ENCODE assay signal across 8 cellular contexts in the genomic region with DNA sequence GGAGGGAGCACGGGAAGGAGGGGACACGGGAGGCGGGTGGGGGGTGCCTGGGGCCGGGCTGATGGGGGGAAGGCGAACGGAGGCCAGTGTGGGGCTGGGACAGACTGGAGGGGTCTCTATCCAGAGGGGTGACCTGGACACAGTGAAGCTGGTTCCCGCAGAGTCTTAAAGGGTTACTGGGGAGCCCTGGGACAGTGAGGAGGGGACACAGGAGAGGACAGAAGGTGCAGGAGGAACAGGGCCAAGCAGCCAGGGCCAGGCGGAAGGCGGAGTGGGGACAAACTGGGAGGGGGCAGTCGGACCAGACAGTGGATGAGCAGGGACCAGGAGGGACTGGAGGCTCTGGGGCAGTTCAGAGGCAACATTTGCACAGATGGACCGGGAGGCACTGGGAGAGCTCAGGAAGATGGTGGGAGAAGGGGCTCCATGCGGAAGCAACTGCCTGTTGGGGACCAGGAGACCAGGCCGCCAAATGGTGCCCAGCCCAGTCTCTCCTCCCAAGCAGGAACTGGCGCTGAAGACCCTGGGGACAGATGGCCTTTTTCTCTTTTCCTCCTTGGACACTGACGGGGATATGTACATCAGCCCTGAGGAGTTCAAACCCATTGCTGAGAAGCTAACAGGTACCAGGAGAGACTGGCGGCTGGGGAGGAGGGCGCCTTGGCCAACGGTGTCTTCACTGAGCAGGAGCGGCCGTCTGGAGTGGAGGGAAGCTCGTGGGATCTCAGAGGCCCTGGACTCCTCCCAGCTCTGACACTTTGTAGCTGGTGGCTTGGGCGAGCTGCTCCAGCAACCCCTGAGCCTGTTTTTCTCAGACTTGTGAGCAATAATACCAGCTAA. TPM values are rescaled to one million over a fixed set of nuclear protein-coding genes. Genes with fewer than 3 reads are reported as not detected.
A peak's percentile ranks its signal among the peaks of the same experiment; 100 is the strongest.
DNase-seq lines count a peak whose midpoint lies in the region; ATAC-seq, FAIRE-seq and TF ChIP-seq lines count a peak whose summit lies in the region.

No MANE protein-coding gene starts in this region.

- no peak overlapping the region for H2BK12ac ChIP-seq in H1 (ENCODE audit: low read depth, low read length)

- no peaks in the 10 kb centered on the region for H3K27me3 ChIP-seq in CD4-positive, alpha-beta memory T cell (ENCODE audit: insufficient read depth, low read length)
- H3K27me3 ChIP-seq in H1 (replicated peaks in 1 of 4; ENCODE audit: control insufficient read depth in 3 of 4, extremely low read depth in 1 of 4, insufficient read depth in 3 of 4, low read length in 3 of 4): peaks cover 0 to 2% (median under 1%) of the 10 kb centered on the region in 4 experiments; a peak in 3 of 7 replicates

- no peaks in the 10 kb centered on the region; the same call in 1 of the 2 replicates for H3K79me1 ChIP-seq in H1 (ENCODE audit: low read depth, low read length)

- no peak overlapping the region for H3K23ac ChIP-seq in H1 (ENCODE audit: insufficient read length)

- H3K36me3 Mint-ChIP-seq in CD4-positive, alpha-beta memory T cell: peaks cover 8 to 11% of the 10 kb centered on the region in 2 donors
- no peaks in the 10 kb centered on the region for H3K36me3 Mint-ChIP-seq in neural crest cell (ENCODE audit: low read depth)

- WGBS in H1 (ENCODE audit: extremely low coverage in 1 of 2, insufficient coverage in 1 of 2, insufficient read length in 1 of 2, insufficient replicate concordance in 2 of 2, low coverage in 1 of 2, low lambda C conversion rate in 2 of 2, missing lambda C conversion rate in 1 of 2), 2 experiments: 73% methylated on average over 16 of the region's 22 CpGs; no CpG with 5 or more reads in 1 of the 2 experiments

- no peak overlapping the region for H3K27ac ChIP-seq in CD4-positive, alpha-beta memory T cell (ENCODE audit: low read depth, low read length)
- H3K27ac ChIP-seq in OCI-LY7 (ENCODE audit: low read depth, low read length, poor library complexity, severe bottlenecking) (no peak overlapping the region), H1 (ENCODE audit: low read depth, low read length) (no peak overlapping the region)

- no peak overlapping the region for H3K4ac ChIP-seq in H1 (replicated peaks; ENCODE audit: insufficient read length, low read depth, low read length)

- intact Hi-C loops in CD4-positive, alpha-beta memory T cell (cut with micrococcal nuclease): no loop called here
- intact Hi-C loops in OCI-LY7 (cut with micrococcal nuclease; ENCODE audit: unreplicated experiment): no loop called here

- CTCF ChIA-PET in CD4-positive, alpha-beta memory T cell (lab: Charles Lee; ENCODE audit: partially characterized antibody): interaction anchor here (1.0 to 13.3 kb wide), 10 partner anchors 9 to 296 kb away, joined by 3 to 218 read pairs (median 6); no protein-coding TSS in a partner anchor
- CTCF ChIA-PET in OCI-LY7 (lab: Charles Lee; ENCODE audit: unreplicated experiment) (interaction anchor here (0.6 to 0.7 kb wide), 2 partner anchors 10 to 561 kb away, joined by 4 to 5 read pairs; no protein-coding TSS in a partner anchor), H1 (lab: Charles Lee; ENCODE audit: partially characterized antibody) (interaction anchor here (0.6 to 8.3 kb wide), 18 partner anchors 10 to 313 kb away, joined by 3 to 83 read pairs (median 4); no protein-coding TSS in a partner anchor)

- H3K18ac ChIP-seq in H1 (ENCODE audit: extremely low read depth, low read length): peak overlapping the region; percentile 83; the same call in 1 of the 2 replicates

- peaks cover 9% of the 10 kb centered on the region; the same call in 1 of the 2 replicates for H3K23me2 ChIP-seq in H1 (ENCODE audit: low read depth, low read length)

- TF ChIP-seq EP300 in H1 (IDR thresholded peaks at IDR 0.05; ENCODE audit: borderline replicate concordance in 1 of 2, low read depth in 2 of 2, low read length in 2 of 2): no peak

- peaks cover 1% of the 10 kb centered on the region for H3K36me3 ChIP-seq in CD4-positive, alpha-beta memory T cell (ENCODE audit: insufficient read depth, low read length)
- H3K36me3 ChIP-seq in OCI-LY7 (ENCODE audit: insufficient read depth, low read length) (no peaks in the 10 kb centered on the region), H1 (ENCODE audit: control insufficient read depth in 2 of 4, insufficient read depth in 4 of 4, low read length in 3 of 4) (peaks cover 0 to 4% (median 2%) of the 10 kb centered on the region in 4 experiments; a peak in 3 of 8 replicates)

- H2BK120ac ChIP-seq in H1 (replicated peaks; ENCODE audit: low read depth, low read length): no peak overlapping the region

- peak overlapping the region in 3 of 4 experiments; percentile 20 to 52 (median 45); a peak in 5 of 7 replicates for H3K9ac ChIP-seq in H1 (replicated peaks in 1 of 4; ENCODE audit: extremely low read depth in 1 of 4, low read depth in 3 of 4, low read length in 3 of 4)

- H3K27me3 Mint-ChIP-seq in CD4-positive, alpha-beta memory T cell: peaks cover 0 to 2% of the 10 kb centered on the region in 2 donors
- H3K27me3 Mint-ChIP-seq in neural crest cell (ENCODE audit: low read depth): no peaks in the 10 kb centered on the region

- TF ChIP-seq RAD21 in H1 (IDR thresholded peaks at IDR 0.05 in 1 of 2, conservative IDR thresholded peaks at IDR 0.05 in 1 of 2; ENCODE audit: low read depth in 2 of 2, low read length in 2 of 2): no peak

- H3K9me3 ChIP-seq in CD4-positive, alpha-beta memory T cell (ENCODE audit: control insufficient read depth in 1 of 2, low read length in 2 of 2): no peaks in the 10 kb centered on the region
- H3K9me3 ChIP-seq in OCI-LY7 (ENCODE audit: low read length): no peaks in the 10 kb centered on the region
- H3K9me3 ChIP-seq in H1 (ENCODE audit: insufficient read depth in 2 of 2, low read depth in 1 of 2, low read length in 1 of 2): no peaks in the 10 kb centered on the region

- no peak overlapping the region for H3K56ac ChIP-seq in H1 (replicated peaks; ENCODE audit: insufficient read length, low read depth, low read length)

- H2BK20ac ChIP-seq in H1 (ENCODE audit: low read length): no peak overlapping the region

- H2AFZ ChIP-seq in OCI-LY7 (ENCODE audit: low read length) (no peak overlapping the region), H1 (ENCODE audit: low read length) (no peak overlapping the region)

- H3K14ac ChIP-seq in H1 (ENCODE audit: insufficient read length): no peak overlapping the region

- no peak for DNase-seq in CD4-positive, alpha-beta memory T cell
- DNase-seq in OCI-LY7 (ENCODE audit: low spot score) (no peak), H1 (ENCODE audit: low read depth in 1 of 2, low spot score in 2 of 2) (peak in 1 of 2 experiments; percentile 68), neural crest cell (ENCODE audit: low read depth, low spot score) (no peak), NCI-H226 (no peak), GDM1 (lab: John Stamatoyannopoulos, UW) (no peak), globus pallidus (ENCODE audit: low spot score) (no peak)

- H2AK5ac ChIP-seq in H1 (ENCODE audit: low read depth, low read length): no peak overlapping the region

- H4K20me1 ChIP-seq in OCI-LY7 (ENCODE audit: insufficient read depth, low read length): no peaks in the 10 kb centered on the region
- H4K20me1 ChIP-seq in H1 (replicated peaks in 1 of 2; ENCODE audit: control insufficient read depth in 1 of 2, insufficient read depth in 2 of 2, low read length in 2 of 2): peaks cover 0 to 8% of the 10 kb centered on the region in 2 experiments

- H2BK5ac ChIP-seq in H1 (ENCODE audit: low read depth, low read length): no peak overlapping the region

- H4K8ac ChIP-seq in H1 (ENCODE audit: extremely low read depth, insufficient read depth, low read length): peak overlapping the region; percentile 73

- H3K79me2 ChIP-seq in OCI-LY7 (ENCODE audit: insufficient read depth, low read depth, low read length) (no peaks in the 10 kb centered on the region), H1 (ENCODE audit: control insufficient read depth in 1 of 2, insufficient read depth in 2 of 2, low read length in 2 of 2) (no peaks in the 10 kb centered on the region)

- peaks cover 44 to 84% (median 65%) of the 10 kb centered on the region in 4 donors for H3K4me1 Mint-ChIP-seq in CD4-positive, alpha-beta memory T cell
- peaks cover 75% of the 10 kb centered on the region for H3K4me1 Mint-ChIP-seq in neural crest cell

- peaks cover 0 to 3% (median 0%) of the 10 kb centered on the region in 8 donors for H3K9me3 Mint-ChIP-seq in CD4-positive, alpha-beta memory T cell
- H3K9me3 Mint-ChIP-seq in neural crest cell: no peaks in the 10 kb centered on the region

- H3K4me2 ChIP-seq in OCI-LY7 (ENCODE audit: low read length) (peak overlapping the region; percentile 83), H1 (ENCODE audit: insufficient read depth in 1 of 2, low read depth in 2 of 2, low read length in 2 of 2) (peak overlapping the region; percentile 83 to 96)

- H3K4me3 Mint-ChIP-seq in CD4-positive, alpha-beta memory T cell: peak overlapping the region; percentile 79 to 88 (median 82)
- peak overlapping the region; percentile 86 for H3K4me3 Mint-ChIP-seq in neural crest cell

- H3K9me2 ChIP-seq in OCI-LY7 (ENCODE audit: insufficient read depth, low read length): no peaks in the 10 kb centered on the region

- no peak overlapping the region for H2BK15ac ChIP-seq in H1 (ENCODE audit: low read length)

- no peak for ATAC-seq in HG02571 (IDR thresholded peaks at IDR 0.05; ENCODE audit: unreplicated experiment)

- no peak for FAIRE-seq in H1 (lab: Jason Lieb, UNC)

- TF ChIP-seq POLR2A in H1 (IDR thresholded peaks at IDR 0.05; ENCODE audit: control extremely low read depth in 1 of 2, low read depth in 2 of 2, low read length in 2 of 2): no peak

- H3K4me3 ChIP-seq in CD4-positive, alpha-beta memory T cell (ENCODE audit: low read length in 2 of 2): peak overlapping the region in 1 of 2 donors; percentile 21
- H3K4me3 ChIP-seq in OCI-LY7 (ENCODE audit: low read depth, low read length, poor library complexity, severe bottlenecking): peak overlapping the region; percentile 70
- H3K4me3 ChIP-seq in H1 (ENCODE audit: extremely low read depth in 1 of 4, insufficient read depth in 2 of 4, low read depth in 3 of 4, low read length in 4 of 4): peak overlapping the region; percentile 54 to 73 (median 60)

- peak overlapping the region; percentile 58 to 91 (median 70) for H3K27ac Mint-ChIP-seq in CD4-positive, alpha-beta memory T cell
- H3K27ac Mint-ChIP-seq in neural crest cell (ENCODE audit: unreplicated experiment): peak overlapping the region; percentile 85

- no TSS peak for BruUV-seq in OCI-LY7 (replicated peaks; lab: Mats Ljungman, UMichigan)

- peaks cover 78% of the 10 kb centered on the region for H3K4me1 ChIP-seq in CD4-positive, alpha-beta memory T cell (ENCODE audit: insufficient read depth, low read length)
- peaks cover 47% of the 10 kb centered on the region for H3K4me1 ChIP-seq in OCI-LY7 (ENCODE audit: insufficient read depth, low read length, poor library complexity, severe bottlenecking)
- peaks cover 7 to 14% (median 11%) of the 10 kb centered on the region in 4 experiments; a peak in 6 of 7 replicates for H3K4me1 ChIP-seq in H1 (replicated peaks in 1 of 4; ENCODE audit: control insufficient read depth in 3 of 4, insufficient read depth in 4 of 4, low read length in 3 of 4)

- POLR2A ChIA-PET in CD4-positive, alpha-beta memory T cell (lab: Charles Lee; ENCODE audit: partially characterized antibody): interaction anchor here (0.5 to 5.3 kb wide), 10 partner anchors 18 to 257 kb away, joined by 4 to 37 read pairs (median 8); a partner anchor contains a TSS
- POLR2A ChIA-PET in OCI-LY7 (lab: Charles Lee): interaction anchor here (0.6 kb wide), 1 partner anchor 9 kb away, joined by 3 read pairs; no protein-coding TSS in a partner anchor
- POLR2A ChIA-PET in H1 (lab: Charles Lee; ENCODE audit: partially characterized antibody): interaction anchor here (0.8 to 2.0 kb wide), 7 partner anchors 9 to 231 kb away, joined by 3 to 9 read pairs (median 5); no protein-coding TSS in a partner anchor

- H4K5ac ChIP-seq in H1 (ENCODE audit: insufficient read length, low read depth, low read length): no peak overlapping the region

- H4K91ac ChIP-seq in H1 (replicated peaks; ENCODE audit: insufficient read length, low read length): no peak overlapping the region

- TF ChIP-seq CTCF in OCI-LY7 (conservative IDR thresholded peaks at IDR 0.05; ENCODE audit: low read length) (no peak), H1 (IDR thresholded peaks at IDR 0.05; ENCODE audit: control extremely low read depth in 1 of 3, insufficient read depth in 1 of 3, low read depth in 1 of 3, low read length in 3 of 3) (no peak), neural crest cell (conservative IDR thresholded peaks at IDR 0.05) (no peak)

RNA-seq across cellular contexts. Expression of a gene that starts 0.8 kb away (rescaled TPM):
- total RNA-seq in CD4-positive, alpha-beta memory T cell: 10 to 100 TPM; 24.8 to 26.2 TPM
- polyA plus RNA-seq in CD4-positive, alpha-beta memory T cell: 1 to 10 TPM in 1 of 2 donors, under 1 TPM in 1; 0.65 to 6.5 TPM
- total RNA-seq in OCI-LY7 (2014; rRNA removed; shearing (Covaris generic)): 5.6 and 9.9 TPM in 2 replicates
- total RNA-seq in OCI-LY7 (2022): 28.1 and 28.3 TPM in 2 replicates
- total RNA-seq in H1 (2021; fragmentation: NEBNext Ultra II Directional; extraction: Animal tissue kit (Norgen Biotek cat#: 25700)): 77.4 and 77.6 TPM in 2 replicates
- 43.0 and 67.3 TPM in 2 replicates for polyA plus RNA-seq in H1 (2011; rRNA removed)
- polyA plus RNA-seq in H1 (2011; cell fraction: cytosol; rRNA removed): 36.6 TPM
- 58.6 TPM for polyA plus RNA-seq in H1 (2011; cell fraction: nucleus; rRNA removed)
- 72.8 to 99.4 TPM (median 83.9 TPM) in 4 replicates for polyA plus RNA-seq in H1 (2012, experiment 1 of 2)
- 89.8 TPM for polyA plus RNA-seq in H1 (2012, experiment 2 of 2)
- polyA plus RNA-seq in H1 (2013, experiment 1 of 2): 103 TPM
- polyA plus RNA-seq in H1 (2013, experiment 2 of 2): 109 TPM
- 25.4 and 44.6 TPM in 2 replicates for polyA minus RNA-seq in H1 (2011; rRNA and poly(A)+ RNA removed)
- polyA minus RNA-seq in H1 (2011; cell fraction: cytosol; rRNA and poly(A)+ RNA removed): 47.6 TPM
- polyA minus RNA-seq in H1 (2011; cell fraction: nucleus; rRNA and poly(A)+ RNA removed): 23.2 TPM
- total RNA-seq in neural crest cell: 146 and 148 TPM in 2 replicates

RNA-seq across cellular contexts. Expression of a gene that starts 19.0 kb away (rescaled TPM):
- 10 to 100 TPM; 53.3 to 57.2 TPM for total RNA-seq in CD4-positive, alpha-beta memory T cell
- 10 to 100 TPM; 27.5 to 58.4 TPM for polyA plus RNA-seq in CD4-positive, alpha-beta memory T cell
- total RNA-seq in OCI-LY7 (2014; rRNA removed; shearing (Covaris generic)): 33.6 and 35.3 TPM in 2 replicates
- total RNA-seq in OCI-LY7 (2022): 43.4 and 51.2 TPM in 2 replicates
- total RNA-seq in H1 (2021; fragmentation: NEBNext Ultra II Directional; extraction: Animal tissue kit (Norgen Biotek cat#: 25700)): 20.8 and 23.1 TPM in 2 replicates
- 23.1 and 39.9 TPM in 2 replicates for polyA plus RNA-seq in H1 (2011; rRNA removed)
- 25.9 TPM for polyA plus RNA-seq in H1 (2011; cell fraction: cytosol; rRNA removed)
- polyA plus RNA-seq in H1 (2011; cell fraction: nucleus; rRNA removed): 27.3 TPM
- polyA plus RNA-seq in H1 (2012, experiment 1 of 2): 20.5 to 26.2 TPM (median 22.8 TPM) in 4 replicates
- polyA plus RNA-seq in H1 (2012, experiment 2 of 2): 21.2 TPM
- polyA plus RNA-seq in H1 (2013, experiment 1 of 2): 17.5 TPM
- 15.3 TPM for polyA plus RNA-seq in H1 (2013, experiment 2 of 2)
- polyA minus RNA-seq in H1 (2011; rRNA and poly(A)+ RNA removed): 23.2 and 27.4 TPM in 2 replicates
- polyA minus RNA-seq in H1 (2011; cell fraction: cytosol; rRNA and poly(A)+ RNA removed): 10.6 TPM
- 16.7 TPM for polyA minus RNA-seq in H1 (2011; cell fraction: nucleus; rRNA and poly(A)+ RNA removed)
- 61.1 and 68.6 TPM in 2 replicates for total RNA-seq in neural crest cell

RNA-seq across cellular contexts. Expression of a gene that starts 58.5 kb away (rescaled TPM):
- not detected for total RNA-seq in CD4-positive, alpha-beta memory T cell
- polyA plus RNA-seq in CD4-positive, alpha-beta memory T cell: not detected
- 14.2 and 21.5 TPM in 2 replicates for total RNA-seq in OCI-LY7 (2014; rRNA removed; shearing (Covaris generic))
- 15.1 and 16.8 TPM in 2 replicates for total RNA-seq in OCI-LY7 (2022)
- 22.9 and 23.2 TPM in 2 replicates for total RNA-seq in H1 (2021; fragmentation: NEBNext Ultra II Directional; extraction: Animal tissue kit (Norgen Biotek cat#: 25700))
- polyA plus RNA-seq in H1 (2011; rRNA removed): 15.4 and 18.6 TPM in 2 replicates
- 16.5 TPM for polyA plus RNA-seq in H1 (2011; cell fraction: cytosol; rRNA removed)
- 13.9 TPM for polyA plus RNA-seq in H1 (2011; cell fraction: nucleus; rRNA removed)
- polyA plus RNA-seq in H1 (2012, experiment 1 of 2): 14.8 to 20.4 TPM (median 15.7 TPM) in 4 replicates
- 12.1 TPM for polyA plus RNA-seq in H1 (2012, experiment 2 of 2)
- polyA plus RNA-seq in H1 (2013, experiment 1 of 2): 14.6 TPM
- polyA plus RNA-seq in H1 (2013, experiment 2 of 2): 15.5 TPM
- 19.1 and 23.3 TPM in 2 replicates for polyA minus RNA-seq in H1 (2011; rRNA and poly(A)+ RNA removed)
- polyA minus RNA-seq in H1 (2011; cell fraction: cytosol; rRNA and poly(A)+ RNA removed): 12.3 TPM
- 29.0 TPM for polyA minus RNA-seq in H1 (2011; cell fraction: nucleus; rRNA and poly(A)+ RNA removed)
- 13.6 and 15.2 TPM in 2 replicates for total RNA-seq in neural crest cell

Comparison
In these comparisons a context has a peak if more than half of its experiments do, and no peak if none do; other contexts are left out.
1. RNA of a gene that starts 58.5 kb away (total RNA-seq): 22.9 to 23.2 TPM in H1, 14.2 to 21.5 TPM in OCI-LY7 and 13.6 to 15.2 TPM in neural crest cell; not detected in CD4-positive, alpha-beta memory T cell; every median in the first group is over 10 times any median in the second.